Comparison of ENCODE assay signal across 13 cellular contexts in genomic region chr4:169493164-169493524, GRCh38.
DNase-seq lines count a peak whose midpoint lies in the region; ATAC-seq and TF ChIP-seq lines count a peak whose summit lies in the region.
"Had no signal": no experiment of that assay in that cellular context is flagged by ENCODE, and none has a peak within 500 bp of the region (broad histone marks: within the 10 kb centered on the region; RNA-seq: fewer than 3 reads in every experiment).

No MANE protein-coding gene starts in this region.

- TF ChIP-seq CTCF in MCF 10A (IDR thresholded peaks at IDR 0.05; ENCODE audit: unreplicated experiment) (no peak), breast epithelium (IDR thresholded peaks at IDR 0.05) (no peak), RWPE2 (IDR thresholded peaks at IDR 0.05; ENCODE audit: poor library complexity, severe bottlenecking) (peak; percentile 55), sigmoid colon (IDR thresholded peaks at IDR 0.05) (no peak), left lung (IDR thresholded peaks at IDR 0.05) (no peak)

- WGBS in sigmoid colon, 2 donors, result 51 to 68% methylated on average over 2 of the region's 2 CpGs

- H3K9me3 ChIP-seq in breast epithelium (peaks cover 8 to 28% of the 10 kb centered on the region in 2 donors), RWPE2 (ENCODE audit: severe bottlenecking) (no peaks in the 10 kb centered on the region), sigmoid colon (peaks cover 0 to 6% (median 0%) of the 10 kb centered on the region in 4 donors), left lung (no peaks in the 10 kb centered on the region)
- H3K9me3 ChIP-seq: BLaER1 treated with 17β-estradiol and CSF1 and Interleukin-3, amounts not matched to agents 10 nM and 100 nM; MG63 had no signal

- no peaks in the 10 kb centered on the region for H3K36me3 ChIP-seq in breast epithelium
- H3K36me3 ChIP-seq in RWPE2 (ENCODE audit: low read depth), result no peaks in the 10 kb centered on the region
- H3K36me3 ChIP-seq in sigmoid colon, result peaks cover 0 to 10% (median 0%) of the 10 kb centered on the region in 4 donors
- no peaks in the 10 kb centered on the region for H3K36me3 ChIP-seq in left lung
- H3K36me3 ChIP-seq: BLaER1 treated with 17β-estradiol and CSF1 and Interleukin-3, amounts not matched to agents 10 nM and 100 nM; MG63 had no signal

- H3K27ac Mint-ChIP-seq in MCF 10A (ENCODE audit: low read depth, unreplicated experiment), result peak overlapping the region; percentile 54

- H3K36me3 Mint-ChIP-seq in MCF 10A (ENCODE audit: insufficient read depth, unreplicated experiment), result no peaks in the 10 kb centered on the region

- no peaks in the 10 kb centered on the region for H3K4me1 ChIP-seq in breast epithelium
- H3K4me1 ChIP-seq in RWPE2 (ENCODE audit: insufficient read depth, poor library complexity, severe bottlenecking), result no peaks in the 10 kb centered on the region
- H3K4me1 ChIP-seq in sigmoid colon, result no peaks in the 10 kb centered on the region
- no peaks in the 10 kb centered on the region for H3K4me1 ChIP-seq in left lung
- H3K4me1 ChIP-seq: Caco-2 had no signal

- POLR2A ChIA-PET in MCF 10A (lab: Yijun Ruan, JAX), result interaction anchor here (0.5 kb wide), 1 partner anchor 22 kb away, joined by 3 read pairs; no protein-coding TSS in a partner anchor

- no TSS peak for BruUV-seq in MCF 10A (replicated peaks; lab: Mats Ljungman, UMichigan)

- TF ChIP-seq EP300 in sigmoid colon (IDR thresholded peaks at IDR 0.05), result no peak

- no peak overlapping the region for H3K4me3 ChIP-seq in breast epithelium
- H3K4me3 ChIP-seq in RWPE2 (ENCODE audit: severe bottlenecking), result no peak overlapping the region
- no peak overlapping the region for H3K4me3 ChIP-seq in sigmoid colon
- H3K4me3 ChIP-seq in left lung, result no peak overlapping the region
- H3K4me3 ChIP-seq: BLaER1 treated with 17β-estradiol and CSF1 and Interleukin-3, amounts not matched to agents 10 nM and 100 nM; MG63 had no signal

- no peak for DNase-seq in MCF 10A (ENCODE audit: unreplicated experiment)
- DNase-seq in breast epithelium (ENCODE audit: low spot score in 2 of 2), result no peak
- no peak for DNase-seq in RWPE2 (ENCODE audit: low spot score)
- peak; percentile 10 for DNase-seq in fibroblast of peridontal ligament (ENCODE audit: extremely low read depth)
- DNase-seq in NCI-H1417 (lab: John Stamatoyannopoulos, UW), result no peak
- DNase-seq in caudate nucleus (lab: John Stamatoyannopoulos, UW), result no peak
- no peak for DNase-seq in sigmoid colon
- no peak for DNase-seq in left lung
- DNase-seq: MG63, NCI-H1092, NCI-H2107 had no signal

- intact Hi-C loops in MCF 10A (cut with micrococcal nuclease), result no loop called here
- intact Hi-C loops in breast epithelium (cut with DNase I; ENCODE audit: low total_unique reads), result no loop called here
- intact Hi-C loops in sigmoid colon (cut with DNase I), result no loop called here
- intact Hi-C loops in left lung (cut with DNase I), result no loop called here

- no peak overlapping the region for H3K4me3 Mint-ChIP-seq in MCF 10A (ENCODE audit: unreplicated experiment)

- TF ChIP-seq POLR2A in breast epithelium (IDR thresholded peaks at IDR 0.05) (no peak), sigmoid colon (IDR thresholded peaks at IDR 0.05) (no peak)

- no peak for ATAC-seq in RWPE2 (ENCODE audit: low read depth)
- no peak for ATAC-seq in left lung

- no peaks in the 10 kb centered on the region for H3K27me3 Mint-ChIP-seq in MCF 10A (ENCODE audit: insufficient read depth, unreplicated experiment)

- CTCF ChIA-PET in MCF 10A (lab: Yijun Ruan, JAX), result interaction anchor here (0.6 to 1.5 kb wide), 19 partner anchors 10 to 1308 kb away, joined by 3 to 10 read pairs (median 4); no protein-coding TSS in a partner anchor

- no peaks in the 10 kb centered on the region for H3K4me1 Mint-ChIP-seq in MCF 10A (ENCODE audit: insufficient read depth, unreplicated experiment)

- H3K27ac ChIP-seq in breast epithelium (no peak overlapping the region), RWPE2 (ENCODE audit: poor library complexity, severe bottlenecking) (no peak overlapping the region), caudate nucleus (ENCODE audit: low read depth, low read length) (no peak overlapping the region), sigmoid colon (no peak overlapping the region), left lung (no peak overlapping the region)
- H3K27ac ChIP-seq: BLaER1 treated with 17β-estradiol and CSF1 and Interleukin-3, amounts not matched to agents 10 nM and 100 nM had no signal

- H3K27me3 ChIP-seq in breast epithelium (no peaks in the 10 kb centered on the region), RWPE2 (ENCODE audit: insufficient read depth, poor library complexity, severe bottlenecking) (no peaks in the 10 kb centered on the region), sigmoid colon (no peaks in the 10 kb centered on the region), left lung (no peaks in the 10 kb centered on the region)
- H3K27me3 ChIP-seq: BLaER1 treated with 17β-estradiol and CSF1 and Interleukin-3, amounts not matched to agents 10 nM and 100 nM; MG63 had no signal

- no peaks in the 10 kb centered on the region for H3K9me3 Mint-ChIP-seq in MCF 10A (ENCODE audit: unreplicated experiment)
